In genomic region chr6:77463308-77463880, GRCh38 we compare ENCODE assay signal across 10 cellular contexts. TPM values are rescaled to one million over a fixed set of nuclear protein-coding genes. Genes with fewer than 3 reads are reported as not detected.
A peak's percentile ranks its signal among the peaks of the same experiment; 100 is the strongest.
DNase-seq lines count a peak whose midpoint lies in the region; ATAC-seq and TF ChIP-seq lines count a peak whose summit lies in the region.
"Had no signal": no experiment of that assay in that cellular context is flagged by ENCODE, and none has a peak within 500 bp of the region (broad histone marks: within the 10 kb centered on the region; RNA-seq: fewer than 3 reads in every experiment).

A gene with protein sequence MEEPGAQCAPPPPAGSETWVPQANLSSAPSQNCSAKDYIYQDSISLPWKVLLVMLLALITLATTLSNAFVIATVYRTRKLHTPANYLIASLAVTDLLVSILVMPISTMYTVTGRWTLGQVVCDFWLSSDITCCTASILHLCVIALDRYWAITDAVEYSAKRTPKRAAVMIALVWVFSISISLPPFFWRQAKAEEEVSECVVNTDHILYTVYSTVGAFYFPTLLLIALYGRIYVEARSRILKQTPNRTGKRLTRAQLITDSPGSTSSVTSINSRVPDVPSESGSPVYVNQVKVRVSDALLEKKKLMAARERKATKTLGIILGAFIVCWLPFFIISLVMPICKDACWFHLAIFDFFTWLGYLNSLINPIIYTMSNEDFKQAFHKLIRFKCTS (minus strand): TSS chr6:77463491. CDS start chr6:77463403, 88 bp downstream.

- no peak within 1 kb of the TSS for H3K27ac ChIP-seq in HUES64 (ENCODE audit: low read depth, low read length)

- no peaks in the 10 kb centered on the region for H3K9me3 ChIP-seq in HUES64 (ENCODE audit: insufficient read depth, low read depth, low read length)

- peak within 1 kb of the TSS; percentile 39; the same call in 1 of the 2 replicates for H3K9ac ChIP-seq in HUES64 (ENCODE audit: low read depth, low read length)

- H3K4me3 Mint-ChIP-seq in immature natural killer cell, result peak within 1 kb of the TSS; percentile 42 to 62 (median 56)
- peak within 1 kb of the TSS; percentile 33 for H3K4me3 Mint-ChIP-seq in stimulated activated effector memory CD8-positive, alpha-beta T cell treated with anti-CD3 and anti-CD28 coated beads, Interleukin-12 subunit alpha, Interleukin-12 subunit beta, amount 100 ng/mL, for 72 hours
- H3K4me3 Mint-ChIP-seq: activated CD8-positive, alpha-beta T cell treated with anti-CD3 and anti-CD28 coated beads for 36 hours had no signal

- no peak for TF ChIP-seq CTCF in astrocyte of the cerebellum (IDR thresholded peaks at IDR 0.05; ENCODE audit: low read depth, low read length, missing control alignments)

- H3K4me3 ChIP-seq in HUES64 (ENCODE audit: low read length) (peak within 1 kb of the TSS; percentile 69), astrocyte of the cerebellum (ENCODE audit: low read depth, low read length) (peak within 1 kb of the TSS; percentile 52)

- DNase-seq in astrocyte of the cerebellum (ENCODE audit: low read depth) (no peak), immature natural killer cell (no peak), T-helper 9 cell (no peak), NCI-H2029 (lab: John Stamatoyannopoulos, UW) (no peak)
- no peak for DNase-seq in stimulated activated effector memory CD8-positive, alpha-beta T cell treated with anti-CD3 and anti-CD28 coated beads, Interleukin-12 subunit alpha, Interleukin-12 subunit beta, amount 100 ng/mL, for 72 hours (ENCODE audit: low spot score in 2 of 2)
- DNase-seq in activated CD4-positive, CD25-positive, alpha-beta regulatory T cell (lab: John Stamatoyannopoulos, UW), result no peak
- no peak for DNase-seq in stimulated activated CD4-positive, alpha-beta T cell treated with anti-CD3 and anti-CD28 coated beads, Interleukin-2, amount 100 ng/mL, for 24 hours
- DNase-seq: activated CD8-positive, alpha-beta T cell treated with anti-CD3 and anti-CD28 coated beads for 36 hours; stimulated activated CD4-positive, alpha-beta T cell treated with anti-CD3 and anti-CD28 coated beads, Interleukin-4, amount 100 ng/mL, for 24 hours had no signal

- peaks cover 0 to 11% (median 0%) of the 10 kb centered on the region in 3 donors for H3K36me3 Mint-ChIP-seq in immature natural killer cell
- H3K36me3 Mint-ChIP-seq in stimulated activated effector memory CD8-positive, alpha-beta T cell treated with anti-CD3 and anti-CD28 coated beads, Interleukin-12 subunit alpha, Interleukin-12 subunit beta, amount 100 ng/mL, for 72 hours, result no peaks in the 10 kb centered on the region

- H3K27ac Mint-ChIP-seq in immature natural killer cell, result no peak within 1 kb of the TSS
- H3K27ac Mint-ChIP-seq in stimulated activated effector memory CD8-positive, alpha-beta T cell treated with anti-CD3 and anti-CD28 coated beads, Interleukin-12 subunit alpha, Interleukin-12 subunit beta, amount 100 ng/mL, for 72 hours, result no peak within 1 kb of the TSS
- H3K27ac Mint-ChIP-seq: activated CD8-positive, alpha-beta T cell treated with anti-CD3 and anti-CD28 coated beads for 36 hours had no signal

- H3K4me1 ChIP-seq in HUES64 (ENCODE audit: insufficient read depth, low read length), result peaks cover 5% of the 10 kb centered on the region; the same call in 1 of the 2 replicates

- H3K36me3 ChIP-seq in HUES64 (ENCODE audit: insufficient read depth, low read length), result no peaks in the 10 kb centered on the region

- H3K4me1 Mint-ChIP-seq in immature natural killer cell, result peaks cover 11 to 28% of the 10 kb centered on the region in 2 donors
- peaks cover 24% of the 10 kb centered on the region for H3K4me1 Mint-ChIP-seq in stimulated activated effector memory CD8-positive, alpha-beta T cell treated with anti-CD3 and anti-CD28 coated beads, Interleukin-12 subunit alpha, Interleukin-12 subunit beta, amount 100 ng/mL, for 72 hours

- in situ Hi-C loops in astrocyte of the cerebellum (cut with HindIII; ENCODE audit: low sequenced_read_pairs), result no loop called here

- peaks cover 5 to 51% (median 22%) of the 10 kb centered on the region in 6 donors for H3K9me3 Mint-ChIP-seq in immature natural killer cell
- no peaks in the 10 kb centered on the region for H3K9me3 Mint-ChIP-seq in stimulated activated effector memory CD8-positive, alpha-beta T cell treated with anti-CD3 and anti-CD28 coated beads, Interleukin-12 subunit alpha, Interleukin-12 subunit beta, amount 100 ng/mL, for 72 hours
- H3K9me3 Mint-ChIP-seq: activated CD8-positive, alpha-beta T cell treated with anti-CD3 and anti-CD28 coated beads for 36 hours had no signal

- ATAC-seq in stimulated activated effector memory CD8-positive, alpha-beta T cell treated with anti-CD3 and anti-CD28 coated beads, Interleukin-12 subunit alpha, Interleukin-12 subunit beta, amount 100 ng/mL, for 72 hours, result peak; percentile 3
- ATAC-seq: activated CD8-positive, alpha-beta T cell treated with anti-CD3 and anti-CD28 coated beads for 36 hours had no signal

- WGBS in HUES64, result under 1% methylated on average over 31 of the region's 31 CpGs

- peaks cover 75% of the 10 kb centered on the region for H3K27me3 ChIP-seq in HUES64 (ENCODE audit: insufficient read depth, low read length)

- peaks cover 15 to 22% (median 17%) of the 10 kb centered on the region in 3 donors for H3K27me3 Mint-ChIP-seq in immature natural killer cell (ENCODE audit: low read depth in 3 of 3)

RNA-seq across cellular contexts. Expression of the gene that starts here (rescaled TPM):
- 0.25 TPM for polyA plus RNA-seq in HUES64 (2013, experiment 1 of 2)
- 0.38 TPM for polyA plus RNA-seq in HUES64 (2013, experiment 2 of 2)
- polyA plus RNA-seq in immature natural killer cell, result not detected
